Comparison of ENCODE assay signal across 8 cellular contexts in the genomic region with DNA sequence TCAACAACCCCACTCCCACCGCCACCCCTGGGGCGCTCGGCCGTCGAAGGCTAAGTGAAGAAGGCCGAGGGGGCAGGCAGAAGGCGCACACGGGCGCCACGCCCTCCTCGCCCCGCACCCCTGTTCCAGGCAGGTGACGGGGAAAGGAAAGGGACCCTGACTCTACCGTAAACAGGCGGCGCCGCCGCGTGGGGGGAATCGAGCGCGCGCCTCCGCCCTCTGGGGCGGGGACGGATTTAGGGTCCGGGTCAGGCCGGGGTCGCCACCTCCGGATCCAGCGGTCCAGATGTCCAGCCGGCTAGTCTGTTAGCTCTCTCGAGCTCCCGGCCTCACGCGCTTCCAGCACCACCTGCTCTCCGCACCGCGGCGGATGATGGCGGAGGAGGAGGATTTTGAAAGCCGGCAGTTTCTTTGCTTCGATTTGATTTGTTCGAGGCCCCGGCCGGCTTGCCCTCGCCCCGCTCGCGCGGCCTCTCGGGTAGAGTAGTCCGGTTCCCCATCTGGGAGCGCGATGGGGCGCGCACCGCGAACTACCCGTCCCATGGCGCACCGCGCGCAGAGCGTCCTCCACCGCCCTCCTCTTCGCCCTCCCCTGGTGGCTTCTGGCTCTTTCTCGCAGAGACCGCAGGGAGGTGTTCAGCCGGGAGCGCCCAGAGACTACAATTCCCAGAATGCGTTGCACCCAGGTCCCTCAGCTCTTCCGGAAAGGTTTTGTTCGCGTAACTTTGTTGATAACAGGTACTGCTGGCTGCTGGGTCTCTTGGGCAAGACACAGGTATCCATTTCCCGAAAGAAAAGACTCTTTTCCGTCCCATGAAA. TPM values are rescaled to one million over a fixed set of nuclear protein-coding genes. Genes with fewer than 3 reads are reported as not detected.
DNase-seq lines count a peak whose midpoint lies in the region; ATAC-seq and FAIRE-seq lines count a peak whose summit lies in the region.

A gene with protein sequence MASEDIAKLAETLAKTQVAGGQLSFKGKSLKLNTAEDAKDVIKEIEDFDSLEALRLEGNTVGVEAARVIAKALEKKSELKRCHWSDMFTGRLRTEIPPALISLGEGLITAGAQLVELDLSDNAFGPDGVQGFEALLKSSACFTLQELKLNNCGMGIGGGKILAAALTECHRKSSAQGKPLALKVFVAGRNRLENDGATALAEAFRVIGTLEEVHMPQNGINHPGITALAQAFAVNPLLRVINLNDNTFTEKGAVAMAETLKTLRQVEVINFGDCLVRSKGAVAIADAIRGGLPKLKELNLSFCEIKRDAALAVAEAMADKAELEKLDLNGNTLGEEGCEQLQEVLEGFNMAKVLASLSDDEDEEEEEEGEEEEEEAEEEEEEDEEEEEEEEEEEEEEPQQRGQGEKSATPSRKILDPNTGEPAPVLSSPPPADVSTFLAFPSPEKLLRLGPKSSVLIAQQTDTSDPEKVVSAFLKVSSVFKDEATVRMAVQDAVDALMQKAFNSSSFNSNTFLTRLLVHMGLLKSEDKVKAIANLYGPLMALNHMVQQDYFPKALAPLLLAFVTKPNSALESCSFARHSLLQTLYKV (minus strand): TSS at position 368 of the 819 bp plus-strand sequence. CDS start 5,143 bp downstream, outside the sequence.

- H3K4me3 Mint-ChIP-seq in effector memory CD8-positive, alpha-beta T cell, result peak within 1 kb of the TSS; percentile 85 to 88

- no peaks in the 10 kb centered on the region for H3K9me3 Mint-ChIP-seq in effector memory CD8-positive, alpha-beta T cell

- in situ Hi-C loops in Caki2 (cut with HindIII; ENCODE audit: low pct_unique_long_range_greater_than_20kb, low sequenced_read_pairs), result no loop called here

- no peaks in the 10 kb centered on the region for H3K27me3 Mint-ChIP-seq in effector memory CD8-positive, alpha-beta T cell

- peak; percentile 90 for FAIRE-seq in HTR-8/SVneo (lab: Jason Lieb, UNC)

- peaks cover 20 to 21% of the 10 kb centered on the region in 2 donors for H3K4me1 Mint-ChIP-seq in effector memory CD8-positive, alpha-beta T cell (ENCODE audit: low read depth in 2 of 2)

- peaks cover 31% of the 10 kb centered on the region for H3K36me3 Mint-ChIP-seq in effector memory CD8-positive, alpha-beta T cell (ENCODE audit: insufficient read depth)

- ATAC-seq in GM21367 (IDR thresholded peaks at IDR 0.05; ENCODE audit: unreplicated experiment), result peak; percentile 77
- ATAC-seq in effector memory CD8-positive, alpha-beta T cell (replicated peaks), result peak; percentile 85

- H3K27ac Mint-ChIP-seq in effector memory CD8-positive, alpha-beta T cell, result peak within 1 kb of the TSS; percentile 95 to 97

- DNase-seq in Caki2 (ENCODE audit: low read depth) (peak; percentile 100), HTR-8/SVneo (ENCODE audit: insufficient read length, low spot score) (peak; percentile 96), NOMO-1 treated with dmso at 0.1 percent for 144 hours (lab: John Stamatoyannopoulos, UW; ENCODE audit: unreplicated experiment) (peak; percentile 99), medulla oblongata (ENCODE audit: extremely low spot score) (peak; percentile 100)
- peak; percentile 90 to 97 (median 93) for DNase-seq in activated CD8-positive, alpha-beta memory T cell treated with anti-CD3 and anti-CD28 coated beads for 48 hours (ENCODE audit: low read depth in 2 of 3, low spot score in 2 of 3)
- DNase-seq in effector memory CD8-positive, alpha-beta T cell, result peak; percentile 97
- DNase-seq in stimulated activated CD8-positive, alpha-beta memory T cell treated with anti-CD3 and anti-CD28 coated beads, Interleukin-12 subunit alpha, Interleukin-12 subunit beta, amount 100 ng/mL, for 1 hour (ENCODE audit: low read depth), result peak; percentile 96

RNA-seq across cellular contexts. Expression of the gene that starts here (rescaled TPM):
- total RNA-seq in Caki2 (2014; rRNA removed; shearing (Covaris generic); ENCODE audit: low replicate concordance), result 178 and 208 TPM in 2 replicates

Comparison
In these comparisons a context has a peak if more than half of its experiments do, and no peak if none do; other contexts are left out.
1. Peak in every context shown above with its lines: DNase-seq and ATAC-seq.